ENCODE assay signal across 11 cellular contexts in the genomic region with DNA sequence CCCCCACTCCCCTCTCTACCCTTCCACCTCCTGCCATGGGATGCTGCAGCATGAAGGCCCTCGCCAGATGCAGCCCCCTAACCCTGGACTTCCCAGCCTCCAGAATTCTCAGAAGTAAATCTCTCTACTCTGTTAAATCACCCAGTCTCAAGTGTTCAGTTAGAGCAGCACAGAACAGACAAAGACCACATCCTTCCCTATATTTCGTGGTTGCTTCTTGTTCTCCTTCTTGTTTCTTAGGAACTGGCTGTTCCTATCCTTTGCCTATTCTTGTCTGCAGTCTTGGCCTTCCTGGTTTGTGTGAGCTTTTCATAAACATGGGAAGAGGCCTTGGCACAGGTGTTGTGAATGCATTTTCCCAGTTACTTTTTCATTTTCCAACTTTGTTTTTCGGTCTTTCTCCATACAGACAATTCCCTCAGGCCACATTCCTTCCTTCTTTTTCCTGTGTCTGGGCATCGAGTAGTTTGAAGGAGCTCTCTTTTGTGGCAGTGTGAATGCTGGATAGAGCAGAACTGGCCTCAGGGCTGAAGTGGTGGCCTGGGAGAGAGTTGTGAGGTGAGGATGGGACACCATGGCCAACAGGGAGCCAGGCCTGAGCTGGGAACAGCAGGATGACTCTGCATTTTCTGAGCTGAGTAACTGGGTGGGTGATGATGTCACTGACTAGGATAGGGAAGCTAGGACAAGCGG. TPM values are rescaled to one million over a fixed set of nuclear protein-coding genes. Genes with fewer than 3 reads are reported as not detected.
DNase-seq lines count a peak whose midpoint lies in the region; ATAC-seq and TF ChIP-seq lines count a peak whose summit lies in the region.
"Had no signal": no experiment of that assay in that cellular context is flagged by ENCODE, and none has a peak within 500 bp of the region (broad histone marks: within the 10 kb centered on the region; RNA-seq: fewer than 3 reads in every experiment).

No MANE protein-coding gene starts in this region.

- no peak overlapping the region for H3K27ac Mint-ChIP-seq in natural killer cell treated with Interleukin-12 subunit alpha and Interleukin-12 subunit beta and Interleukin-15 and Interleukin-18, amount 100 ng/mL, for 72 hours

- no peaks in the 10 kb centered on the region for H3K9me3 ChIP-seq in upper lobe of right lung

- H3K4me1 Mint-ChIP-seq in natural killer cell treated with Interleukin-12 subunit alpha and Interleukin-12 subunit beta and Interleukin-15 and Interleukin-18, amount 100 ng/mL, for 72 hours (ENCODE audit: low read depth in 2 of 2): peaks cover 6 to 11% of the 10 kb centered on the region in 2 donors

- DNase-seq in NOMO-1 treated with DMSO at 0.1 percent for 48 hours (lab: John Stamatoyannopoulos, UW; ENCODE audit: unreplicated experiment) (peak; percentile 13), NOMO-1 (lab: John Stamatoyannopoulos, UW; ENCODE audit: unreplicated experiment in 2 of 2) (no peak), UCSD-AML1 (lab: John Stamatoyannopoulos, UW; ENCODE audit: unreplicated experiment) (peak; percentile 44), foreskin keratinocyte (peak in 1 of 2 donors; percentile 78), upper lobe of right lung (no peak), NCI-H510A treated with DMSO at 0.1 percent for 48 hours (lab: John Stamatoyannopoulos, UW) (no peak)
- DNase-seq in natural killer cell treated with Interleukin-12 subunit alpha and Interleukin-12 subunit beta and Interleukin-15 and Interleukin-18, amount 100 ng/mL, for 72 hours (ENCODE audit: low spot score): no peak
- DNase-seq: central memory CD4-positive, alpha-beta T cell; NCI-H526 had no signal

- no peaks in the 10 kb centered on the region for H3K27me3 Mint-ChIP-seq in natural killer cell treated with Interleukin-12 subunit alpha and Interleukin-12 subunit beta and Interleukin-15 and Interleukin-18, amount 100 ng/mL, for 72 hours

- no peaks in the 10 kb centered on the region for H3K9me3 Mint-ChIP-seq in natural killer cell treated with Interleukin-12 subunit alpha and Interleukin-12 subunit beta and Interleukin-15 and Interleukin-18, amount 100 ng/mL, for 72 hours

- H3K4me3 ChIP-seq in upper lobe of right lung: no peak overlapping the region

- H3K27me3 ChIP-seq in foreskin keratinocyte: no peaks in the 10 kb centered on the region
- H3K27me3 ChIP-seq in upper lobe of right lung: no peaks in the 10 kb centered on the region

- ATAC-seq in foreskin keratinocyte: peak; percentile 37
- peak; percentile 18 for ATAC-seq in upper lobe of right lung
- no peak for ATAC-seq in natural killer cell treated with Interleukin-12 subunit alpha and Interleukin-12 subunit beta and Interleukin-15 and Interleukin-18, amount 100 ng/mL, for 72 hours
- no peak for ATAC-seq in GM21576 (IDR thresholded peaks at IDR 0.05; ENCODE audit: unreplicated experiment)

- intact Hi-C loops in upper lobe of right lung (cut with DNase I): loop anchor here (5.0 kb wide), 1 partner anchor 98 kb away; no protein-coding TSS in a partner anchor

- H3K4me1 ChIP-seq in foreskin keratinocyte (peaks cover 19% of the 10 kb centered on the region), upper lobe of right lung (peaks cover 14% of the 10 kb centered on the region)

- H3K4me3 Mint-ChIP-seq in natural killer cell treated with Interleukin-12 subunit alpha and Interleukin-12 subunit beta and Interleukin-15 and Interleukin-18, amount 100 ng/mL, for 72 hours: no peak overlapping the region

- H3K27ac ChIP-seq in foreskin keratinocyte: peak overlapping the region; percentile 97
- H3K27ac ChIP-seq in upper lobe of right lung: peak overlapping the region; percentile 26

- TF ChIP-seq CTCF in foreskin keratinocyte (conservative IDR thresholded peaks at IDR 0.05) (no peak), upper lobe of right lung (IDR thresholded peaks at IDR 0.05) (no peak)

- H3K36me3 ChIP-seq in upper lobe of right lung: no peaks in the 10 kb centered on the region

- no peaks in the 10 kb centered on the region for H3K36me3 Mint-ChIP-seq in natural killer cell treated with Interleukin-12 subunit alpha and Interleukin-12 subunit beta and Interleukin-15 and Interleukin-18, amount 100 ng/mL, for 72 hours

RNA-seq across cellular contexts. Expression of a gene that starts 21.1 kb away (rescaled TPM):
- 3,495 and 3,975 TPM in 2 replicates for total RNA-seq in foreskin keratinocyte
- 3,974 and 4,528 TPM in 2 replicates for polyA plus RNA-seq in foreskin keratinocyte
- 5.9 TPM for total RNA-seq in upper lobe of right lung
- total RNA-seq in natural killer cell treated with Interleukin-12 subunit alpha and Interleukin-12 subunit beta and Interleukin-15 and Interleukin-18, amount 100 ng/mL, for 72 hours: not detected

RNA-seq across cellular contexts. Expression of a gene that starts 33.0 kb away (rescaled TPM):
- total RNA-seq in foreskin keratinocyte (115 and 208 TPM in 2 replicates), upper lobe of right lung (not detected)
- 132 and 240 TPM in 2 replicates for polyA plus RNA-seq in foreskin keratinocyte
- total RNA-seq in natural killer cell treated with Interleukin-12 subunit alpha and Interleukin-12 subunit beta and Interleukin-15 and Interleukin-18, amount 100 ng/mL, for 72 hours: not detected
- total RNA-seq: A673 had no signal

RNA-seq across cellular contexts. Expression of a gene that starts 43.2 kb away (rescaled TPM):
- 346 and 364 TPM in 2 replicates for total RNA-seq in foreskin keratinocyte
- polyA plus RNA-seq in foreskin keratinocyte: 1,004 and 1,032 TPM in 2 replicates
- total RNA-seq in upper lobe of right lung: 974 TPM
- 1,000 to 10,000 TPM; 1,047 to 1,473 TPM for total RNA-seq in natural killer cell treated with Interleukin-12 subunit alpha and Interleukin-12 subunit beta and Interleukin-15 and Interleukin-18, amount 100 ng/mL, for 72 hours

RNA-seq across cellular contexts. Expression of a gene that starts 58.8 kb away (rescaled TPM):
- total RNA-seq in foreskin keratinocyte (12,113 and 14,268 TPM in 2 replicates), upper lobe of right lung (not detected)
- 17,138 and 18,688 TPM in 2 replicates for polyA plus RNA-seq in foreskin keratinocyte
- not detected for total RNA-seq in natural killer cell treated with Interleukin-12 subunit alpha and Interleukin-12 subunit beta and Interleukin-15 and Interleukin-18, amount 100 ng/mL, for 72 hours
- total RNA-seq: A673 had no signal

Comparison
In these comparisons a context has a peak if more than half of its experiments do, and no peak if none do; other contexts are left out.
1. DNase-seq: peak in NOMO-1 treated with DMSO at 0.1 percent for 48 hours (single experiment) and UCSD-AML1 (single experiment); none in NOMO-1 (0 of 2), upper lobe of right lung (single experiment), natural killer cell treated with Interleukin-12 subunit alpha and Interleukin-12 subunit beta and Interleukin-15 and Interleukin-18, amount 100 ng/mL, for 72 hours (single experiment) and NCI-H510A treated with DMSO at 0.1 percent for 48 hours (single experiment).
2. ATAC-seq: peak in foreskin keratinocyte (single experiment) and upper lobe of right lung (single experiment); none in natural killer cell treated with Interleukin-12 subunit alpha and Interleukin-12 subunit beta and Interleukin-15 and Interleukin-18, amount 100 ng/mL, for 72 hours (0 of 2) and GM21576 (single experiment).
3. RNA of a gene that starts 21.1 kb away (total RNA-seq): 3,495 to 3,975 TPM in foreskin keratinocyte; 5.9 TPM in upper lobe of right lung (single experiment) and not detected in natural killer cell treated with Interleukin-12 subunit alpha and Interleukin-12 subunit beta and Interleukin-15 and Interleukin-18, amount 100 ng/mL, for 72 hours; every median in the first group is over 100 times any median in the second.
4. RNA of a gene that starts 33.0 kb away (total RNA-seq): 115 to 208 TPM in foreskin keratinocyte; not detected in upper lobe of right lung (single experiment) and not detected in natural killer cell treated with Interleukin-12 subunit alpha and Interleukin-12 subunit beta and Interleukin-15 and Interleukin-18, amount 100 ng/mL, for 72 hours; every median in the first group is over 100 times any median in the second.